Comparison of ENCODE assay signal across 1 cellular context in genomic region chr12:68825569-68826217, GRCh38.
TF ChIP-seq lines count a peak whose summit lies in the region.

No MANE protein-coding gene starts in this region.

TF ChIP-seq in endothelial cell of umbilical vein, 7 proteins besides CTCF, POLR2A, EP300 and RAD21 (continued from another document):
- peak; percentile 31 for TF ChIP-seq POLR2AphosphoS5 (IDR thresholded peaks at IDR 0.05; ENCODE audit: insufficient read depth, low read depth, low read length)
